Comparison of ENCODE assay signal across 8 cellular contexts in genomic region chr4:91447168-91447567, GRCh38.
"Had no signal": no experiment of that assay in that cellular context is flagged by ENCODE, and none has a peak within 500 bp of the region (broad histone marks: within the 10 kb centered on the region; RNA-seq: fewer than 3 reads in every experiment).

No MANE protein-coding gene starts in this region.

- H2AFZ ChIP-seq: GM23248 had no signal

- DNase-seq: GM23248, HFFc6, KBM-7 had no signal

- H3K9me3 ChIP-seq: HAP-1 had no signal

- H3K9ac ChIP-seq: GM23248 had no signal

- H3K4me3 ChIP-seq: GM23248, HAP-1 had no signal

- H3K4me3 Mint-ChIP-seq: HFFc6, IgD-negative memory B cell had no signal

- H3K4me1 ChIP-seq: HAP-1 had no signal

- H3K27ac Mint-ChIP-seq: HFFc6, IgD-negative memory B cell had no signal

- H3K27ac ChIP-seq: GM23248, HL-60 had no signal

- H3K4me1 Mint-ChIP-seq: IgD-negative memory B cell had no signal

- H3K36me3 ChIP-seq: HAP-1 had no signal

- H3K27me3 Mint-ChIP-seq: IgD-negative memory B cell had no signal

- ATAC-seq: HCT116, HepG2 had no signal
